8 cellular contexts compared by ENCODE assay signal in genomic region chr11:62124186-62125113, GRCh38. TPM values are rescaled to one million over a fixed set of nuclear protein-coding genes. Genes with fewer than 3 reads are reported as not detected.
DNase-seq lines count a peak whose midpoint lies in the region; ATAC-seq and TF ChIP-seq lines count a peak whose summit lies in the region.

No MANE protein-coding gene starts in this region.

- no peaks in the 10 kb centered on the region for H3K36me3 ChIP-seq in adipocyte (ENCODE audit: control insufficient read depth, insufficient read depth, low read length, severe bottlenecking)
- peaks cover 0 to 14% (median 10%) of the 10 kb centered on the region in 4 donors for H3K36me3 ChIP-seq in sigmoid colon

- peak overlapping the region; percentile 94 for H3K4me3 ChIP-seq in HFF-Myc (replicated peaks; ENCODE audit: low read depth, low read length)
- peak overlapping the region; percentile 99 for H3K4me3 ChIP-seq in adipocyte (ENCODE audit: low read length)
- peak overlapping the region; percentile 87 to 97 (median 93) for H3K4me3 ChIP-seq in sigmoid colon

- H3K27me3 Mint-ChIP-seq in activated CD4-positive, alpha-beta T cell treated with anti-CD3 and anti-CD28 coated beads for 36 hours: no peaks in the 10 kb centered on the region

- peak overlapping the region; percentile 72 to 79 (median 76) for H3K27ac ChIP-seq in sigmoid colon

- H3K27me3 ChIP-seq in adipocyte (replicated peaks; ENCODE audit: control insufficient read depth, insufficient read depth, low read length) (no peaks in the 10 kb centered on the region), sigmoid colon (no peaks in the 10 kb centered on the region)

- peaks cover 26% of the 10 kb centered on the region for H3K36me3 Mint-ChIP-seq in activated CD4-positive, alpha-beta T cell treated with anti-CD3 and anti-CD28 coated beads for 36 hours (ENCODE audit: low read depth)

- intact Hi-C loops in activated CD4-positive, alpha-beta T cell treated with anti-CD3 and anti-CD28 coated beads for 36 hours (cut with DNase I, micrococcal nuclease): loop anchor here (1.0 to 10.0 kb wide), 6 partner anchors 232 to 790 kb away; partner anchors contain the start of genes FEN1 (in 2 of the 2), TMEM258 (in 2 of the 2), DDB1 (in 1 of the 2) and EEF1G (in 1 of the 2)
- intact Hi-C loops in sigmoid colon (cut with DNase I): loop anchor here (10.0 kb wide), 1 partner anchor 770 kb away; no protein-coding TSS in a partner anchor

- TF ChIP-seq EP300 in sigmoid colon (IDR thresholded peaks at IDR 0.05): no peak

- H3K9me3 Mint-ChIP-seq in activated CD4-positive, alpha-beta T cell treated with anti-CD3 and anti-CD28 coated beads for 36 hours (ENCODE audit: low read depth): no peaks in the 10 kb centered on the region

- TF ChIP-seq CTCF in HFF-Myc (IDR thresholded peaks at IDR 0.05; ENCODE audit: low read depth, low read length, missing control alignments) (no peak), sigmoid colon (IDR thresholded peaks at IDR 0.05) (no peak)

- peak overlapping the region; percentile 93 for H3K9ac ChIP-seq in adipocyte (ENCODE audit: low read length)

- CTCF ChIA-PET in activated CD4-positive, alpha-beta T cell treated with anti-CD3 and anti-CD28 coated beads for 36 hours (lab: Charles Lee): interaction anchor here (0.6 to 2.2 kb wide), 4 partner anchors 11 to 226 kb away, joined by 3 to 11 read pairs (median 7); no protein-coding TSS in a partner anchor

- TF ChIP-seq POLR2A in sigmoid colon (IDR thresholded peaks at IDR 0.05): no peak

- DNase-seq in activated CD4-positive, alpha-beta T cell treated with anti-CD3 and anti-CD28 coated beads for 36 hours: peak; percentile 64
- DNase-seq in activated CD4-positive, alpha-beta T cell treated with anti-CD3 and anti-CD28 coated beads for 1 hour: no peak
- no peak for DNase-seq in HFF-Myc (ENCODE audit: extremely low read depth, low read depth)
- DNase-seq in NCI-H2196 (lab: John Stamatoyannopoulos, UW; ENCODE audit: unreplicated experiment): peak; percentile 16
- DNase-seq in adipocyte (ENCODE audit: low read depth): peak; percentile 66
- peak; percentile 50 for DNase-seq in hepatic stellate cell (ENCODE audit: low spot score)
- peak; percentile 36 for DNase-seq in sigmoid colon
- no peak for DNase-seq in ureter (ENCODE audit: low spot score)

- 1 to 5% methylated on average over 39 of the region's 39 CpGs for WGBS in sigmoid colon, 2 donors

- ATAC-seq in activated CD4-positive, alpha-beta T cell treated with anti-CD3 and anti-CD28 coated beads for 36 hours: peak; percentile 35

- H3K4me1 ChIP-seq in adipocyte (ENCODE audit: control insufficient read depth, insufficient read depth, low read length): peaks cover 25% of the 10 kb centered on the region
- peaks cover 0 to 23% (median 12%) of the 10 kb centered on the region in 4 donors for H3K4me1 ChIP-seq in sigmoid colon

- peaks cover 29% of the 10 kb centered on the region for H3K4me1 Mint-ChIP-seq in activated CD4-positive, alpha-beta T cell treated with anti-CD3 and anti-CD28 coated beads for 36 hours

- H3K4me3 Mint-ChIP-seq in activated CD4-positive, alpha-beta T cell treated with anti-CD3 and anti-CD28 coated beads for 36 hours: peak overlapping the region; percentile 98

- POLR2A ChIA-PET in activated CD4-positive, alpha-beta T cell treated with anti-CD3 and anti-CD28 coated beads for 36 hours (lab: Charles Lee): no interaction called here

- peak overlapping the region; percentile 90 for H3K27ac Mint-ChIP-seq in activated CD4-positive, alpha-beta T cell treated with anti-CD3 and anti-CD28 coated beads for 36 hours

- no peaks in the 10 kb centered on the region for H3K9me3 ChIP-seq in adipocyte (ENCODE audit: control insufficient read depth, low read length)
- no peaks in the 10 kb centered on the region for H3K9me3 ChIP-seq in sigmoid colon

RNA-seq across cellular contexts. Expression of gene INCENP, which starts 0.6 kb away (rescaled TPM):
- 100 to 1,000 TPM; 125 to 140 TPM for total RNA-seq in activated CD4-positive, alpha-beta T cell treated with anti-CD3 and anti-CD28 coated beads for 36 hours
- total RNA-seq in sigmoid colon: 10 to 100 TPM in 1 of 4 donors, 1 to 10 TPM in 3; 5.4 to 25.3 (median 8.9) TPM
- polyA plus RNA-seq in sigmoid colon: 10 to 100 TPM in 1 of 3 donors, 1 to 10 TPM in 2; 4.2 to 21.6 (median 5.3) TPM
- 14.4 TPM for total RNA-seq in ureter

Comparison
In these comparisons a context has a peak if more than half of its experiments do, and no peak if none do; other contexts are left out.
1. DNase-seq: peak in activated CD4-positive, alpha-beta T cell treated with anti-CD3 and anti-CD28 coated beads for 36 hours (single experiment), NCI-H2196 (single experiment), adipocyte (single experiment), hepatic stellate cell (single experiment) and sigmoid colon (single experiment); none in activated CD4-positive, alpha-beta T cell treated with anti-CD3 and anti-CD28 coated beads for 1 hour (single experiment), HFF-Myc (single experiment) and ureter (single experiment).
2. Peak in every context shown above with its lines, with median percentiles within 50 percentile points of each other: H3K4me3 ChIP-seq.